2 cellular contexts compared by ENCODE assay signal in the genomic region with DNA sequence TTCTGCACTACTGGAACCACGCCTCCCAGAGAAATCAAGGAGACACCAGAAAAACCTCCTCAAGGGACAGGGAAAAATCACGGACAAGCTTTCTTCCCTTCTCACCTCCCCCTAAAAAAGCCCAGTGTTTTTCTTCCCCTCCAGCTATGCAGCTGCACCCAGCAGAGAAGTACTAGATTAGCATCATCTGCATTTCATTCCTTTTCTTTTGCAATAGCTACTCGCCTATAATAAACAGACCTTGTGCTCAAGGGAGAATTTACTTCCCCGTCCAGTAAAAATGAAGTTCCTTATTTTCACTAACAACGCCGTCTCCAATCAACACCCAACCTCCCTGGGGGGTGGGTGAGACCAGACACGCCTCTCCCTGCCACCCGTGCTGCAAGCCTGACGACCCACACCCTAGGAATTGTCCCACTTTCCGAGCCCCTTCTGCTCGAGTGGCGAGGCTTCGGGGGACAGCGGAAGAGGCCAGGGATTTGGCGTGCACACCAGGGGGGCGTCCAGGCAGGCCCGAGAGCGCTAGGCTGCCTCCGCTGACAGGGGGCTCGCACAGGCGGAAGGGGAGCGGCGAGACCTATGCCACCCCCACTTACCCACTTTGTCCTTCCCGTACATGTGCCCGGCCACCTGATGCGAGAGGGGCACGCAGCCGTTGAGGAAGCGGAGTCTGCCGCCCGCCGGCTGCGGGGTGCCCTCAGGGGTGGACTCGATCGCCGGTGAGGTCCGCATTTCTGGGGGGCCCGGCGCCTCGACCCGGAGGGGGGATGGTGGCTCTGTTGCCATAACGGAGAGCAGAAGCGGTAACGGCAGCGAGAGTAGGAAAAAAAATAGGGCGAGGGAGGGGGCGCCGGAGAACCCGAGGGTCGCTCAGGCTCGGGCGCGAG.
TF ChIP-seq lines count a peak whose summit lies in the region.

No MANE protein-coding gene starts in this region.

TF ChIP-seq in A549, 52 proteins besides CTCF, POLR2A, EP300 and RAD21 (continued from another document):
- TF ChIP-seq HOXB13 (CRISPR knock-in tag; IDR thresholded peaks at IDR 0.05; ENCODE audit: low read depth) (no peak), CHD2 (IDR thresholded peaks at IDR 0.05; ENCODE audit: low read length, partially characterized antibody) (no peak), HEYL (CRISPR knock-in tag; IDR thresholded peaks at IDR 0.05) (no peak), TP53 (CRISPR knock-in tag; IDR thresholded peaks at IDR 0.05) (no peak), ZC3H11A (IDR thresholded peaks at IDR 0.05) (no peak)
- TF ChIP-seq, protein P1, sequence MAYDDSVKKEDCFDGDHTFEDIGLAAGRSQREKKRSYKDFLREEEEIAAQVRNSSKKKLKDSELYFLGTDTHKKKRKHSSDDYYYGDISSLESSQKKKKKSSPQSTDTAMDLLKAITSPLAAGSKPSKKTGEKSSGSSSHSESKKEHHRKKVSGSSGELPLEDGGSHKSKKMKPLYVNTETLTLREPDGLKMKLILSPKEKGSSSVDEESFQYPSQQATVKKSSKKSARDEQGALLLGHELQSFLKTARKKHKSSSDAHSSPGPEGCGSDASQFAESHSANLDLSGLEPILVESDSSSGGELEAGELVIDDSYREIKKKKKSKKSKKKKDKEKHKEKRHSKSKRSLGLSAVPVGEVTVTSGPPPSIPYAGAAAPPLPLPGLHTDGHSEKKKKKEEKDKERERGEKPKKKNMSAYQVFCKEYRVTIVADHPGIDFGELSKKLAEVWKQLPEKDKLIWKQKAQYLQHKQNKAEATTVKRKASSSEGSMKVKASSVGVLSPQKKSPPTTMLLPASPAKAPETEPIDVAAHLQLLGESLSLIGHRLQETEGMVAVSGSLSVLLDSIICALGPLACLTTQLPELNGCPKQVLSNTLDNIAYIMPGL (CRISPR knock-in tag; IDR thresholded peaks at IDR 0.05; ENCODE audit: borderline replicate concordance) = no peak
- TF ChIP-seq, protein P2, sequence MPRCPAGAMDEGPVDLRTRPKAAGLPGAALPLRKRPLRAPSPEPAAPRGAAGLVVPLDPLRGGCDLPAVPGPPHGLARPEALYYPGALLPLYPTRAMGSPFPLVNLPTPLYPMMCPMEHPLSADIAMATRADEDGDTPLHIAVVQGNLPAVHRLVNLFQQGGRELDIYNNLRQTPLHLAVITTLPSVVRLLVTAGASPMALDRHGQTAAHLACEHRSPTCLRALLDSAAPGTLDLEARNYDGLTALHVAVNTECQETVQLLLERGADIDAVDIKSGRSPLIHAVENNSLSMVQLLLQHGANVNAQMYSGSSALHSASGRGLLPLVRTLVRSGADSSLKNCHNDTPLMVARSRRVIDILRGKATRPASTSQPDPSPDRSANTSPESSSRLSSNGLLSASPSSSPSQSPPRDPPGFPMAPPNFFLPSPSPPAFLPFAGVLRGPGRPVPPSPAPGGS (IDR thresholded peaks at IDR 0.05) = no peak

TF ChIP-seq in SK-N-SH, 30 proteins besides CTCF, POLR2A, EP300 and RAD21 (continued from another document):
- TF ChIP-seq, protein P3, sequence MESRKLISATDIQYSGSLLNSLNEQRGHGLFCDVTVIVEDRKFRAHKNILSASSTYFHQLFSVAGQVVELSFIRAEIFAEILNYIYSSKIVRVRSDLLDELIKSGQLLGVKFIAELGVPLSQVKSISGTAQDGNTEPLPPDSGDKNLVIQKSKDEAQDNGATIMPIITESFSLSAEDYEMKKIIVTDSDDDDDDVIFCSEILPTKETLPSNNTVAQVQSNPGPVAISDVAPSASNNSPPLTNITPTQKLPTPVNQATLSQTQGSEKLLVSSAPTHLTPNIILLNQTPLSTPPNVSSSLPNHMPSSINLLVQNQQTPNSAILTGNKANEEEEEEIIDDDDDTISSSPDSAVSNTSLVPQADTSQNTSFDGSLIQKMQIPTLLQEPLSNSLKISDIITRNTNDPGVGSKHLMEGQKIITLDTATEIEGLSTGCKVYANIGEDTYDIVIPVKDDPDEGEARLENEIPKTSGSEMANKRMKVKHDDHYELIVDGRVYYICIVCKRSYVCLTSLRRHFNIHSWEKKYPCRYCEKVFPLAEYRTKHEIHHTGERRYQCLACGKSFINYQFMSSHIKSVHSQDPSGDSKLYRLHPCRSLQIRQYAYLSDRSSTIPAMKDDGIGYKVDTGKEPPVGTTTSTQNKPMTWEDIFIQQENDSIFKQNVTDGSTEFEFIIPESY (IDR thresholded peaks at IDR 0.05; ENCODE audit: borderline replicate concordance, low read depth) = no peak
- TF ChIP-seq MXI1 (IDR thresholded peaks at IDR 0.05; ENCODE audit: low read depth, low read length) = peak; percentile 71; the same call in 1 of the 2 replicates
- TF ChIP-seq TCF12 (IDR thresholded peaks at IDR 0.05) = no peak
